In genomic region chr5:179357036-179357435, GRCh38 we compare ENCODE assay signal across 16 cellular contexts. TPM values are rescaled to one million over a fixed set of nuclear protein-coding genes. Genes with fewer than 3 reads are reported as not detected.
DNase-seq lines count a peak whose midpoint lies in the region; TF ChIP-seq lines count a peak whose summit lies in the region.
"Had no signal": no experiment of that assay in that cellular context is flagged by ENCODE, and none has a peak within 500 bp of the region (broad histone marks: within the 10 kb centered on the region; RNA-seq: fewer than 3 reads in every experiment).

No MANE protein-coding gene starts in this region.

- WGBS in transverse colon (ENCODE audit: low coverage in 1 of 2), 2 donors, result 33 to 41% methylated on average over 5 to 7 of the region's 7 CpGs

- no peaks in the 10 kb centered on the region for H3K9me3 ChIP-seq in transverse colon
- no peaks in the 10 kb centered on the region for H3K9me3 ChIP-seq in colonic mucosa

- H3K36me3 ChIP-seq in transverse colon (no peaks in the 10 kb centered on the region), colonic mucosa (no peaks in the 10 kb centered on the region)

- in situ Hi-C loops in transverse colon (cut with MboI; ENCODE audit: low pct_ligation_motif_present in 1 of 4, low pct_unique_long_range_greater_than_20kb in 1 of 4, low sequenced_read_pairs in 3 of 4), result no loop called here

- intact Hi-C loops in transverse colon (cut with DNase I; ENCODE audit: low total_unique reads), result no loop called here
- intact Hi-C loops in colonic mucosa (cut with DNase I), result no loop called here

- H3K4me3 ChIP-seq in fibroblast of villous mesenchyme (ENCODE audit: low read depth, low read length) (no peak overlapping the region), transverse colon (no peak overlapping the region), colonic mucosa (no peak overlapping the region)
- H3K4me3 ChIP-seq: PC-9 had no signal

- TF ChIP-seq POLR2A in transverse colon (IDR thresholded peaks at IDR 0.05), result no peak

- H3K27ac ChIP-seq in transverse colon (peak overlapping the region; percentile 17 to 53 (median 48)), colonic mucosa (no peak overlapping the region)
- H3K27ac ChIP-seq: PC-9 had no signal

- no peak for TF ChIP-seq EP300 in transverse colon (IDR thresholded peaks at IDR 0.05; ENCODE audit: low read depth)

- DNase-seq in NCI-H2171 treated with DMSO at 0.1 percent for 48 hours (lab: John Stamatoyannopoulos, UW) (peak; percentile 19), NCI-H2171 (lab: John Stamatoyannopoulos, UW) (no peak), amniotic epithelial cell (ENCODE audit: low read depth) (peak; percentile 37), fibroblast of villous mesenchyme (ENCODE audit: low read depth) (peak; percentile 74), transverse colon (no peak), SIG-M5 (lab: John Stamatoyannopoulos, UW) (no peak), colonic mucosa (no peak), 8988T (no peak)
- DNase-seq: C1 segment of cervical spinal cord, GF-D8, KG1, NCI-H1436, NCI-H2029, NCI-H510A, NCI-H774, PC-9 had no signal

- H3K9ac ChIP-seq in colonic mucosa (ENCODE audit: low read depth in 2 of 2, low read length in 2 of 2), result no peak overlapping the region

- H3K27me3 ChIP-seq in transverse colon (no peaks in the 10 kb centered on the region), colonic mucosa (no peaks in the 10 kb centered on the region)

- TF ChIP-seq CTCF in fibroblast of villous mesenchyme (IDR thresholded peaks at IDR 0.05; ENCODE audit: insufficient read depth, low read depth, low read length) (no peak), transverse colon (IDR thresholded peaks at IDR 0.05) (no peak), colonic mucosa (IDR thresholded peaks at IDR 0.05) (no peak)

- H3K4me1 ChIP-seq in transverse colon, result peaks cover 0 to 10% (median 3%) of the 10 kb centered on the region in 4 donors
- no peaks in the 10 kb centered on the region for H3K4me1 ChIP-seq in colonic mucosa

RNA-seq across cellular contexts. Expression of gene ADAMTS2, which starts 11.8 kb away (rescaled TPM):
- total RNA-seq in fibroblast of villous mesenchyme, result 30.2 and 44.5 TPM in 2 replicates
- total RNA-seq in transverse colon, result 10 to 100 TPM in 2 of 4 donors, 1 to 10 TPM in 2; 6.0 to 20.9 (median 13.5) TPM
- total RNA-seq in colonic mucosa, result 1 to 10 TPM; 2.9 to 4.0 TPM
- total RNA-seq: PC-9 had no signal

Comparison
In these comparisons a context has a peak if more than half of its experiments do, and no peak if none do; other contexts are left out.
1. DNase-seq: peak in NCI-H2171 treated with DMSO at 0.1 percent for 48 hours (single experiment), amniotic epithelial cell (single experiment) and fibroblast of villous mesenchyme (single experiment); none in NCI-H2171 (single experiment), transverse colon (single experiment), SIG-M5 (single experiment), colonic mucosa (single experiment) and 8988T (single experiment).